Comparison of ENCODE assay signal across 8 cellular contexts in genomic region chr3:190883973-190884832, GRCh38. TPM values are rescaled to one million over a fixed set of nuclear protein-coding genes. Genes with fewer than 3 reads are reported as not detected.
DNase-seq lines count a peak whose midpoint lies in the region; ATAC-seq, FAIRE-seq and TF ChIP-seq lines count a peak whose summit lies in the region.

No MANE protein-coding gene starts in this region.

- no peak for TF ChIP-seq POLR2A in gastrocnemius medialis (IDR thresholded peaks at IDR 0.05)

- H3K4me1 ChIP-seq in gastrocnemius medialis, result no peaks in the 10 kb centered on the region

- no peak overlapping the region for H3K4me3 ChIP-seq in gastrocnemius medialis

- POLR2A ChIA-PET in activated CD4-positive, alpha-beta memory T cell treated with anti-CD3 and anti-CD28 coated beads for 36 hours (lab: Charles Lee), result no interaction called here

- in situ Hi-C loops in gastrocnemius medialis (cut with MboI; ENCODE audit: low sequenced_read_pairs in 4 of 4), result no loop called here

- no peaks in the 10 kb centered on the region for H3K27me3 ChIP-seq in gastrocnemius medialis

- no peak for DNase-seq in D721Med (ENCODE audit: insufficient read length, low spot score)
- DNase-seq in NCI-H2107 treated with DMSO at 0.1 percent for 48 hours (lab: John Stamatoyannopoulos, UW; ENCODE audit: unreplicated experiment), result peak; percentile 64
- DNase-seq in activated CD4-positive, alpha-beta memory T cell treated with anti-CD3 and anti-CD28 coated beads for 36 hours, result peak; percentile 31
- peak; percentile 56 for DNase-seq in glutamatergic neuron
- DNase-seq in gastrocnemius medialis, result no peak
- DNase-seq in activated T-cell treated with anti-CD3 and anti-CD28 coated beads, Interleukin-2, amount 50 U/mL, for 24 hours, result no peak

- no peaks in the 10 kb centered on the region for H3K9me3 ChIP-seq in gastrocnemius medialis

- FAIRE-seq in D721Med (lab: Jason Lieb, UNC), result peak; percentile 77

- ATAC-seq in GM18870 (IDR thresholded peaks at IDR 0.05; ENCODE audit: unreplicated experiment), result peak; percentile 59
- peak; percentile 69 for ATAC-seq in HG03108 (IDR thresholded peaks at IDR 0.05; ENCODE audit: unreplicated experiment)
- no peak for ATAC-seq in gastrocnemius medialis

- intact Hi-C loops in activated CD4-positive, alpha-beta memory T cell treated with anti-CD3 and anti-CD28 coated beads for 36 hours (cut with micrococcal nuclease), result loop anchor here (2.0 to 10.0 kb wide), 2 partner anchors 169 to 1561 kb away; no protein-coding TSS in a partner anchor
- intact Hi-C loops in gastrocnemius medialis (cut with DNase I; ENCODE audit: low total_unique reads), result no loop called here

- no peaks in the 10 kb centered on the region for H3K36me3 Mint-ChIP-seq in activated CD4-positive, alpha-beta memory T cell treated with anti-CD3 and anti-CD28 coated beads for 36 hours
- no peaks in the 10 kb centered on the region for H3K36me3 Mint-ChIP-seq in glutamatergic neuron (ENCODE audit: unreplicated experiment)
- H3K36me3 Mint-ChIP-seq in activated T-cell treated with anti-CD3 and anti-CD28 coated beads, Interleukin-2, amount 50 U/mL, for 24 hours (ENCODE audit: low read depth), result no peaks in the 10 kb centered on the region

- CTCF ChIA-PET in activated CD4-positive, alpha-beta memory T cell treated with anti-CD3 and anti-CD28 coated beads for 36 hours (lab: Charles Lee), result interaction anchor here (0.6 to 1.9 kb wide), 16 partner anchors 9 to 1561 kb away, joined by 3 to 6 read pairs (median 4); partner anchors contain the start of gene GMNC

- H3K9me3 Mint-ChIP-seq in activated CD4-positive, alpha-beta memory T cell treated with anti-CD3 and anti-CD28 coated beads for 36 hours, result no peaks in the 10 kb centered on the region
- H3K9me3 Mint-ChIP-seq in glutamatergic neuron (ENCODE audit: unreplicated experiment), result peaks cover 3% of the 10 kb centered on the region
- H3K9me3 Mint-ChIP-seq in activated T-cell treated with anti-CD3 and anti-CD28 coated beads, Interleukin-2, amount 50 U/mL, for 24 hours, result no peaks in the 10 kb centered on the region

- H3K27me3 Mint-ChIP-seq in activated CD4-positive, alpha-beta memory T cell treated with anti-CD3 and anti-CD28 coated beads for 36 hours, result peaks cover 5% of the 10 kb centered on the region
- H3K27me3 Mint-ChIP-seq in glutamatergic neuron (ENCODE audit: unreplicated experiment), result no peaks in the 10 kb centered on the region
- peaks cover 8% of the 10 kb centered on the region for H3K27me3 Mint-ChIP-seq in activated T-cell treated with anti-CD3 and anti-CD28 coated beads, Interleukin-2, amount 50 U/mL, for 24 hours

- no peak overlapping the region for H3K4me3 Mint-ChIP-seq in activated CD4-positive, alpha-beta memory T cell treated with anti-CD3 and anti-CD28 coated beads for 36 hours
- H3K4me3 Mint-ChIP-seq in glutamatergic neuron (ENCODE audit: unreplicated experiment), result no peak overlapping the region
- H3K4me3 Mint-ChIP-seq in activated T-cell treated with anti-CD3 and anti-CD28 coated beads, Interleukin-2, amount 50 U/mL, for 24 hours, result no peak overlapping the region

- H3K4me1 Mint-ChIP-seq in activated CD4-positive, alpha-beta memory T cell treated with anti-CD3 and anti-CD28 coated beads for 36 hours (ENCODE audit: low read depth), result no peaks in the 10 kb centered on the region
- peaks cover 3% of the 10 kb centered on the region for H3K4me1 Mint-ChIP-seq in glutamatergic neuron (ENCODE audit: low read depth, unreplicated experiment)
- no peaks in the 10 kb centered on the region for H3K4me1 Mint-ChIP-seq in activated T-cell treated with anti-CD3 and anti-CD28 coated beads, Interleukin-2, amount 50 U/mL, for 24 hours (ENCODE audit: low read depth)

- H3K27ac ChIP-seq in gastrocnemius medialis, result no peak overlapping the region

- TF ChIP-seq CTCF in D721Med (IDR thresholded peaks at IDR 0.05; ENCODE audit: insufficient read depth, missing control alignments) (peak; percentile 89), glutamatergic neuron (IDR thresholded peaks at IDR 0.05; ENCODE audit: partially characterized antibody, unreplicated experiment) (peak; percentile 84), gastrocnemius medialis (IDR thresholded peaks at IDR 0.05 in 4 of 5, conservative IDR thresholded peaks at IDR 0.05 in 1 of 5) (peak; percentile 14 to 73 (median 38))

- no peak overlapping the region for H3K27ac Mint-ChIP-seq in activated CD4-positive, alpha-beta memory T cell treated with anti-CD3 and anti-CD28 coated beads for 36 hours
- no peak overlapping the region for H3K27ac Mint-ChIP-seq in glutamatergic neuron (ENCODE audit: unreplicated experiment)
- H3K27ac Mint-ChIP-seq in activated T-cell treated with anti-CD3 and anti-CD28 coated beads, Interleukin-2, amount 50 U/mL, for 24 hours, result no peak overlapping the region

- H3K36me3 ChIP-seq in gastrocnemius medialis, result no peaks in the 10 kb centered on the region

RNA-seq across cellular contexts. Expression of gene GMNC, which starts 21.7 kb away (rescaled TPM):
- total RNA-seq in activated CD4-positive, alpha-beta memory T cell treated with anti-CD3 and anti-CD28 coated beads for 36 hours, result not detected
- total RNA-seq in glutamatergic neuron (ENCODE audit: unreplicated experiment) (0.64 TPM), gastrocnemius medialis (not detected)

Comparison
In these comparisons a context has a peak if more than half of its experiments do, and no peak if none do; other contexts are left out.
1. DNase-seq: peak in NCI-H2107 treated with DMSO at 0.1 percent for 48 hours (single experiment), activated CD4-positive, alpha-beta memory T cell treated with anti-CD3 and anti-CD28 coated beads for 36 hours (single experiment) and glutamatergic neuron (single experiment); none in D721Med (single experiment), gastrocnemius medialis (0 of 2) and activated T-cell treated with anti-CD3 and anti-CD28 coated beads, Interleukin-2, amount 50 U/mL, for 24 hours (single experiment).
2. CTCF ChIP-seq: peak in every context shown above with its lines; median percentile 89 in D721Med; 84 in glutamatergic neuron; 38 in gastrocnemius medialis.
3. ATAC-seq: peak in GM18870 (single experiment) and HG03108 (single experiment); none in gastrocnemius medialis (0 of 2).